In genomic region chr7:81929386-81929785, GRCh38 we compare ENCODE assay signal across 22 cellular contexts.
DNase-seq lines count a peak whose midpoint lies in the region; ATAC-seq and TF ChIP-seq lines count a peak whose summit lies in the region.
"Had no signal": no experiment of that assay in that cellular context is flagged by ENCODE, and none has a peak within 500 bp of the region (broad histone marks: within the 10 kb centered on the region; RNA-seq: fewer than 3 reads in every experiment).

No MANE protein-coding gene starts in this region.

- peak overlapping the region; percentile 11 for H2AFZ ChIP-seq in HCT116 (ENCODE audit: low read depth, low read length, poor library complexity, severe bottlenecking)
- H2AFZ ChIP-seq in fibroblast of lung (ENCODE audit: low read length): peak overlapping the region; percentile 16
- no peak overlapping the region for H2AFZ ChIP-seq in smooth muscle cell (ENCODE audit: low read depth)

- ATAC-seq in HCT116: no peak
- ATAC-seq in HG02981 (IDR thresholded peaks at IDR 0.05; ENCODE audit: unreplicated experiment): no peak
- ATAC-seq in GM21717 (IDR thresholded peaks at IDR 0.05; ENCODE audit: unreplicated experiment): no peak
- ATAC-seq: activated CD4-positive, alpha-beta T cell treated with anti-CD3 and anti-CD28 coated beads for 36 hours; activated naive CD8-positive, alpha-beta T cell treated with anti-CD3 and anti-CD28 coated beads, Interleukin-2, amount 50 U/mL, for 24 hours; esophagus mucosa; sciatic nerve had no signal

- no peaks in the 10 kb centered on the region for H3K9me2 ChIP-seq in HCT116 (ENCODE audit: insufficient read depth)

- H3K4me3 ChIP-seq in HCT116 (replicated peaks in 1 of 2; ENCODE audit: low read depth in 1 of 2, low read length in 2 of 2) (no peak overlapping the region), fibroblast of lung (replicated peaks in 1 of 4; ENCODE audit: control extremely low read depth in 1 of 4, insufficient read depth in 1 of 4, low read depth in 3 of 4, low read length in 4 of 4) (no peak overlapping the region), smooth muscle cell (no peak overlapping the region)
- H3K4me3 ChIP-seq: coronary artery, lung, MG63 had no signal

- no peak for TF ChIP-seq RAD21 in HCT116 (IDR thresholded peaks at IDR 0.05; ENCODE audit: low read depth)

- H3K9me3 ChIP-seq in HCT116 (ENCODE audit: control insufficient read depth in 1 of 2, insufficient read depth in 1 of 2, low read depth in 1 of 2, low read length in 2 of 2): no peaks in the 10 kb centered on the region
- H3K9me3 ChIP-seq in fibroblast of lung (ENCODE audit: control insufficient read depth, insufficient read depth, low read depth, low read length): no peaks in the 10 kb centered on the region
- no peaks in the 10 kb centered on the region for H3K9me3 ChIP-seq in smooth muscle cell (replicated peaks; ENCODE audit: low read depth)
- H3K9me3 ChIP-seq: MG63 had no signal

- CTCF ChIA-PET in HCT116 (lab: Charles Lee) (interaction anchor here (1.1 kb wide), 1 partner anchor 27 kb away, joined by 3 read pairs; no protein-coding TSS in a partner anchor), GM10248 (lab: Yijun Ruan, JAX) (interaction anchor here (2.6 kb wide), 1 partner anchor 9 kb away, joined by 7 read pairs; no protein-coding TSS in a partner anchor)

- H3F3A ChIP-seq in smooth muscle cell (ENCODE audit: low read depth): no peaks in the 10 kb centered on the region

- H4K20me1 ChIP-seq in HCT116 (ENCODE audit: insufficient read depth) (no peaks in the 10 kb centered on the region), fibroblast of lung (ENCODE audit: control insufficient read depth, extremely low read depth, insufficient read depth, low read length) (no peaks in the 10 kb centered on the region), smooth muscle cell (ENCODE audit: low read depth) (no peaks in the 10 kb centered on the region)

- H3K79me2 ChIP-seq in HCT116 (ENCODE audit: insufficient read depth, low read length) (no peaks in the 10 kb centered on the region), fibroblast of lung (ENCODE audit: control insufficient read depth, insufficient read depth, low read length) (no peaks in the 10 kb centered on the region), smooth muscle cell (ENCODE audit: low read depth) (no peaks in the 10 kb centered on the region)

- TF ChIP-seq CTCF in HCT116 (IDR thresholded peaks at IDR 0.05 in 2 of 3, conservative IDR thresholded peaks at IDR 0.05 in 1 of 3; ENCODE audit: borderline replicate concordance in 1 of 3, insufficient read depth in 1 of 3, low read depth in 2 of 3, low read length in 2 of 3) (no peak), fibroblast of lung (conservative IDR thresholded peaks at IDR 0.05 in 1 of 2, IDR thresholded peaks at IDR 0.05 in 1 of 2; ENCODE audit: low read depth in 1 of 2, low read length in 2 of 2) (no peak), smooth muscle cell (IDR thresholded peaks at IDR 0.05; ENCODE audit: borderline replicate concordance, insufficient read depth, poor library complexity, severe bottlenecking) (no peak), GM10248 (IDR thresholded peaks at IDR 0.05; ENCODE audit: control extremely low read depth, extremely low read depth, low read depth, missing control alignments) (no peak)

- DNase-seq in HCT116 (ENCODE audit: low read depth, low spot score): no peak
- peak; percentile 97 for DNase-seq in NOMO-1 treated with DMSO at 0.1 percent for 48 hours (lab: John Stamatoyannopoulos, UW; ENCODE audit: unreplicated experiment)
- DNase-seq in fibroblast of lung (ENCODE audit: low read depth in 2 of 2): peak in 1 of 2 donors; percentile 43
- DNase-seq in smooth muscle cell (lab: John Stamatoyannopoulos, UW; ENCODE audit: unreplicated experiment): no peak
- no peak for DNase-seq in GM10248 (ENCODE audit: extremely low spot score)
- DNase-seq: activated CD4-positive, alpha-beta T cell treated with anti-CD3 and anti-CD28 coated beads for 36 hours; activated CD8-positive, alpha-beta memory T cell treated with anti-CD3 and anti-CD28 coated beads for 24 hours; activated gamma-delta T cell treated with Interleukin-2 at 50 U/mL for 16 hours; activated naive CD8-positive, alpha-beta T cell treated with anti-CD3 and anti-CD28 coated beads, Interleukin-2, amount 50 U/mL, for 24 hours; activated T-cell treated with anti-CD3 and anti-CD28 coated beads, Interleukin-2, amount 50 U/mL, for 1 hour; DMS53; H9; MG63; NCI-H1436 treated with DMSO at 0.1 percent for 48 hours; NCI-H510A; posterior cingulate gyrus had no signal

- TF ChIP-seq POLR2A in HCT116 (IDR thresholded peaks at IDR 0.05; ENCODE audit: borderline replicate concordance, extremely low read depth, insufficient read depth, insufficient read length): no peak

- no peak overlapping the region for H3K4me2 ChIP-seq in HCT116 (ENCODE audit: low read length)
- H3K4me2 ChIP-seq in fibroblast of lung (ENCODE audit: extremely low read depth, insufficient read depth, low read length): no peak overlapping the region
- H3K4me2 ChIP-seq in smooth muscle cell: peak overlapping the region; percentile 61

- no peak overlapping the region for H3K9ac ChIP-seq in HCT116 (ENCODE audit: low read length)
- H3K9ac ChIP-seq in fibroblast of lung (ENCODE audit: insufficient read depth, low read length): no peak overlapping the region
- H3K9ac ChIP-seq in smooth muscle cell (ENCODE audit: low read depth): no peak overlapping the region

- POLR2A ChIA-PET in HCT116 (lab: Charles Lee): no interaction called here
- POLR2A ChIA-PET in GM10248 (lab: Yijun Ruan, JAX): no interaction called here

- intact Hi-C loops in HCT116 (cut with micrococcal nuclease): no loop called here

- no peak overlapping the region for H3K27ac ChIP-seq in HCT116 (ENCODE audit: low read depth, low read length)
- no peak overlapping the region for H3K27ac ChIP-seq in fibroblast of lung (ENCODE audit: insufficient read depth, low read length)
- H3K27ac ChIP-seq in smooth muscle cell (ENCODE audit: low read depth): peak overlapping the region; percentile 30
- H3K27ac ChIP-seq: coronary artery had no signal

- RAD21 ChIA-PET in HCT116 (lab: Charles Lee; ENCODE audit: low non-redundant PET in 1 of 2, low total read pairs in 2 of 2, uncharacterized antibody in 2 of 2, unreplicated experiment in 2 of 2): no interaction called here

- no TSS peak for BruUV-seq in HCT116 (replicated peaks; lab: Mats Ljungman, UMichigan)

- H3K36me3 ChIP-seq in HCT116 (ENCODE audit: control insufficient read depth in 1 of 2, insufficient read depth in 2 of 2, low read length in 2 of 2): no peaks in the 10 kb centered on the region
- H3K36me3 ChIP-seq in fibroblast of lung (ENCODE audit: control insufficient read depth, insufficient read depth, low read length): no peaks in the 10 kb centered on the region
- H3K36me3 ChIP-seq in smooth muscle cell (ENCODE audit: low read depth): no peaks in the 10 kb centered on the region
- H3K36me3 ChIP-seq: MG63 had no signal

- H3K27me3 ChIP-seq in HCT116 (ENCODE audit: insufficient read depth, low read length) (no peaks in the 10 kb centered on the region), fibroblast of lung (ENCODE audit: control insufficient read depth, insufficient read depth, low read length) (no peaks in the 10 kb centered on the region), smooth muscle cell (ENCODE audit: low read depth) (no peaks in the 10 kb centered on the region)
- H3K27me3 ChIP-seq: MG63 had no signal

- H3K4me1 ChIP-seq in HCT116 (ENCODE audit: control insufficient read depth in 1 of 2, insufficient read depth in 2 of 2, low read length in 2 of 2): no peaks in the 10 kb centered on the region
- peaks cover 3% of the 10 kb centered on the region for H3K4me1 ChIP-seq in fibroblast of lung (ENCODE audit: control insufficient read depth, extremely low read depth, insufficient read depth, low read length)
- H3K4me1 ChIP-seq in smooth muscle cell (ENCODE audit: low read depth): no peaks in the 10 kb centered on the region

TF ChIP-seq in HCT116, 20 proteins besides CTCF, POLR2A, EP300 and RAD21:
- TF ChIP-seq ZFX (IDR thresholded peaks at IDR 0.05) (no peak), POLR2AphosphoS5 (IDR thresholded peaks at IDR 0.05; ENCODE audit: low read depth, low read length) (no peak), ZBTB33 (IDR thresholded peaks at IDR 0.05; ENCODE audit: extremely low read depth, insufficient replicate concordance, low read length) (no peak), EZH2 (IDR thresholded peaks at IDR 0.05) (no peak)
